Comparison of ENCODE assay signal across 23 cellular contexts in the genomic region with DNA sequence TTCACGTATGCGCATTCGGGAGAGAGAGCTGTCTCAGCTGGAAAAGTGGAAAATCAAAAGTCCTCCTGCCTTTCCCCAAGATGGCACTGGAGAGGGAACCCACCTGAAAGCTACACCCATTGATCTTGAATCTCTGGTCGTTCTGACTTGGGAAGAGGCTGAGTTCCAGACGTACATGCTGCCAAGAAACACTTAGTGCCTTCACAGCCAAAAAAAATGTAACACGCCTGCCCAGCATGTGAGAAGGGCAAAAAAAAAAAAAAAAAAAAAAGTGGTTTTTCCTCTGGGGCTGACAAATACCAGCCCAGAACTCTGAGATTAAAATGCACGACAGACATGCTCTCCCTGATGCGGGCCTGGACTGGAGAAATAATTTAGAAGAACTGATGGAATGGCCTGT.
"Had no signal": no experiment of that assay in that cellular context is flagged by ENCODE, and none has a peak within 500 bp of the region (broad histone marks: within the 10 kb centered on the region; RNA-seq: fewer than 3 reads in every experiment).

No MANE protein-coding gene starts in this region.

- H3K27ac Mint-ChIP-seq: dendritic cell treated with granulocyte-macrophage colony-stimulating factor and Interleukin-4, amounts not matched to agents 40 ng/mL and 50 ng/mL, for 4 days; effector memory CD8-positive, alpha-beta T cell; endodermal cell; mesothelial cell of epicardium had no signal

- H3K27ac ChIP-seq: colonic mucosa, esophagus muscularis mucosa, gastrocnemius medialis, heart right ventricle, left lung, lower lobe of right lung had no signal

- H3K27me3 Mint-ChIP-seq: dendritic cell treated with granulocyte-macrophage colony-stimulating factor and Interleukin-4, amounts not matched to agents 40 ng/mL and 50 ng/mL, for 4 days; effector memory CD8-positive, alpha-beta T cell had no signal

- H3K36me3 Mint-ChIP-seq: mesothelial cell of epicardium had no signal

- H3K9me3 ChIP-seq: colonic mucosa, gastrocnemius medialis, lower lobe of right lung, mucosa of descending colon had no signal

- H3K4me3 ChIP-seq: colonic mucosa, esophagus muscularis mucosa, gastrocnemius medialis, heart right ventricle, left lung, lower lobe of right lung, mucosa of descending colon had no signal

- H3K27me3 ChIP-seq: colonic mucosa, esophagus muscularis mucosa, gastrocnemius medialis, heart right ventricle, left lung had no signal

- H3K4me1 Mint-ChIP-seq: endodermal cell, mesothelial cell of epicardium had no signal

- H3K4me1 ChIP-seq: colonic mucosa, esophagus muscularis mucosa, gastrocnemius medialis, left lung, lower lobe of right lung had no signal

- DNase-seq: cerebellar nuclear complex; colonic mucosa; cortex of kidney; effector CD8-positive, alpha-beta T cell; effector memory CD8-positive, alpha-beta T cell; endodermal cell; foreskin fibroblast; foreskin melanocyte; gastrocnemius medialis; glutamatergic neuron; head of caudate nucleus; heart right ventricle; hippocampal formation; kidney; kidney glomerular epithelial cell; left lung; left ventricle myocardium superior; lower lobe of right lung; mesenchymal stem cell; mucosa of descending colon had no signal

- H3K4me3 Mint-ChIP-seq: dendritic cell treated with granulocyte-macrophage colony-stimulating factor and Interleukin-4, amounts not matched to agents 40 ng/mL and 50 ng/mL, for 4 days; effector memory CD8-positive, alpha-beta T cell; endodermal cell; mesothelial cell of epicardium had no signal

- H3K36me3 ChIP-seq: colonic mucosa, esophagus muscularis mucosa, gastrocnemius medialis, heart right ventricle, lower lobe of right lung had no signal

- ATAC-seq: effector memory CD8-positive, alpha-beta T cell; gastrocnemius medialis; left lung; left ventricle myocardium superior; lower lobe of right lung; mucosa of descending colon had no signal
